ENCODE assay signal across 19 cellular contexts in the genomic region with DNA sequence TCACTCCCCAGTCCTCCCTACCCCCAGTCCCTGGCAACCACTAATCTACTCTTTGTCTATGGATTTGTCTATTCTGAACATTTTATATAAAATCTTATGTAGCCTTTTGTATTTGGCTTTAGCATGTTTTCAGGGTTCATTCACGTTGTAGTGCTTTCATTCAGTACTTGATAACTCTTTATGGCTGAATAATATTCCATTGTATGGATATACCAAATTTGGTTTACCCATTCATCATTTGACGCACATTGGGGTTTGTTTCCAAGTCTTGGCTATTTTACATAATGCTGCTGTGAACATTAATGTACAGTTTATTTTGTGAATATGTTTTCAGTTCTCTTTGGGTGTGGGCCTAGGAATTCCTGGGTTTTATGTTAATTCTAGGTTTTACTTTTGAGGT. TPM values are rescaled to one million over a fixed set of nuclear protein-coding genes. Genes with fewer than 3 reads are reported as not detected.
DNase-seq lines count a peak whose midpoint lies in the region; ATAC-seq and TF ChIP-seq lines count a peak whose summit lies in the region.
"Had no signal": no experiment of that assay in that cellular context is flagged by ENCODE, and none has a peak within 500 bp of the region (broad histone marks: within the 10 kb centered on the region; RNA-seq: fewer than 3 reads in every experiment).

No MANE protein-coding gene starts in this region.

- no peak overlapping the region for H3K27ac Mint-ChIP-seq in stimulated activated naive CD8-positive, alpha-beta T cell treated with anti-CD3 and anti-CD28 coated beads, Interleukin-15, Interleukin-2, amounts not matched to agents 100 ng/mL and 50 ng/mL, for 24 hours
- no peak overlapping the region for H3K27ac Mint-ChIP-seq in stimulated activated naive CD8-positive, alpha-beta T cell treated with anti-CD3 and anti-CD28 coated beads, Interleukin-15, amount 100 ng/mL, for 72 hours
- H3K27ac Mint-ChIP-seq in immature natural killer cell = peak overlapping the region in 2 of 6 donors; percentile 11 to 15
- H3K27ac Mint-ChIP-seq: activated CD4-positive, alpha-beta memory T cell treated with anti-CD3 and anti-CD28 coated beads for 36 hours; activated T-helper 2 cell treated with anti-CD3 and anti-CD28 coated beads, Interferon-gamma antibody, Interleukin-2, Interleukin-4, amounts not matched to agents 10 μg/mL and 5 μg/mL and 100 μg/mL, durations not matched to agents 14 hours and 24 hours and 36 hours; dendritic cell treated with granulocyte-macrophage colony-stimulating factor and Interleukin-4, amounts not matched to agents 40 ng/mL and 50 ng/mL, for 4 days had no signal

- no peaks in the 10 kb centered on the region; the same call in 1 of the 2 replicates for H3K9me3 ChIP-seq in SK-N-MC (ENCODE audit: low read depth, low read length)
- H3K9me3 ChIP-seq in gastrocnemius medialis = no peaks in the 10 kb centered on the region
- H3K9me3 ChIP-seq: ascending aorta, esophagus muscularis mucosa, lower lobe of right lung, ovary had no signal

- peaks cover 30% of the 10 kb centered on the region for H3K36me3 Mint-ChIP-seq in stimulated activated naive CD8-positive, alpha-beta T cell treated with anti-CD3 and anti-CD28 coated beads, Interleukin-15, Interleukin-2, amounts not matched to agents 100 ng/mL and 50 ng/mL, for 24 hours (ENCODE audit: low read depth)
- peaks cover 0 to 7% (median 5%) of the 10 kb centered on the region in 3 donors for H3K36me3 Mint-ChIP-seq in immature natural killer cell

- TF ChIP-seq CTCF in gastrocnemius medialis (IDR thresholded peaks at IDR 0.05 in 4 of 5, conservative IDR thresholded peaks at IDR 0.05 in 1 of 5) = no peak

- H3K9me3 Mint-ChIP-seq in stimulated activated naive CD8-positive, alpha-beta T cell treated with anti-CD3 and anti-CD28 coated beads, Interleukin-15, Interleukin-2, amounts not matched to agents 100 ng/mL and 50 ng/mL, for 24 hours = no peaks in the 10 kb centered on the region
- H3K9me3 Mint-ChIP-seq in stimulated activated naive CD8-positive, alpha-beta T cell treated with anti-CD3 and anti-CD28 coated beads, Interleukin-15, amount 100 ng/mL, for 72 hours = peaks cover 0 to 5% of the 10 kb centered on the region in 2 donors
- H3K9me3 Mint-ChIP-seq in immature natural killer cell = no peaks in the 10 kb centered on the region

- no peak for DNase-seq in stimulated activated naive CD8-positive, alpha-beta T cell treated with anti-CD3 and anti-CD28 coated beads, Interleukin-15, amount 100 ng/mL, for 72 hours
- DNase-seq in SK-N-MC (ENCODE audit: low read depth, low spot score) (no peak), immature natural killer cell (no peak), dedifferentiated amniotic fluid mesenchymal stem cell (ENCODE audit: extremely low spot score) (no peak), gastrocnemius medialis (no peak), GDM1 (lab: John Stamatoyannopoulos, UW) (no peak)
- DNase-seq: activated CD4-positive, alpha-beta memory T cell treated with anti-CD3 and anti-CD28 coated beads for 36 hours; GOT3; Kasumi-1; lower lobe of right lung; NCI-H2029; ovary had no signal

- intact Hi-C loops in gastrocnemius medialis (cut with DNase I; ENCODE audit: low total_unique reads) = loop anchor here (10.0 kb wide), 1 partner anchor 1237 kb away; the partner anchor contains the start of gene USP48

- H3K36me3 ChIP-seq in SK-N-MC (ENCODE audit: insufficient read depth, low read length) (peaks cover 38% of the 10 kb centered on the region), gastrocnemius medialis (no peaks in the 10 kb centered on the region)
- H3K36me3 ChIP-seq: ascending aorta, esophagus muscularis mucosa, lower lobe of right lung, ovary had no signal

- H3K4me3 Mint-ChIP-seq in stimulated activated naive CD8-positive, alpha-beta T cell treated with anti-CD3 and anti-CD28 coated beads, Interleukin-15, Interleukin-2, amounts not matched to agents 100 ng/mL and 50 ng/mL, for 24 hours = peak overlapping the region; percentile 44
- no peak overlapping the region for H3K4me3 Mint-ChIP-seq in stimulated activated naive CD8-positive, alpha-beta T cell treated with anti-CD3 and anti-CD28 coated beads, Interleukin-15, amount 100 ng/mL, for 72 hours
- peak overlapping the region; percentile 8 to 38 (median 24) for H3K4me3 Mint-ChIP-seq in immature natural killer cell
- H3K4me3 Mint-ChIP-seq: activated CD4-positive, alpha-beta memory T cell treated with anti-CD3 and anti-CD28 coated beads for 36 hours; dendritic cell treated with granulocyte-macrophage colony-stimulating factor and Interleukin-4, amounts not matched to agents 40 ng/mL and 50 ng/mL, for 4 days had no signal

- no peak overlapping the region for H3K9ac ChIP-seq in SK-N-MC (ENCODE audit: insufficient read length)

- H3K27me3 Mint-ChIP-seq in stimulated activated naive CD8-positive, alpha-beta T cell treated with anti-CD3 and anti-CD28 coated beads, Interleukin-15, Interleukin-2, amounts not matched to agents 100 ng/mL and 50 ng/mL, for 24 hours = no peaks in the 10 kb centered on the region
- no peaks in the 10 kb centered on the region for H3K27me3 Mint-ChIP-seq in stimulated activated naive CD8-positive, alpha-beta T cell treated with anti-CD3 and anti-CD28 coated beads, Interleukin-15, amount 100 ng/mL, for 72 hours
- H3K27me3 Mint-ChIP-seq in immature natural killer cell (ENCODE audit: low read depth in 3 of 3) = peaks cover 0 to 4% (median 0%) of the 10 kb centered on the region in 3 donors
- H3K27me3 Mint-ChIP-seq: activated CD4-positive, alpha-beta memory T cell treated with anti-CD3 and anti-CD28 coated beads for 36 hours; dendritic cell treated with granulocyte-macrophage colony-stimulating factor and Interleukin-4, amounts not matched to agents 40 ng/mL and 50 ng/mL, for 4 days had no signal

- H3K27ac ChIP-seq in SK-N-MC (no peak overlapping the region), gastrocnemius medialis (no peak overlapping the region)
- H3K27ac ChIP-seq: ascending aorta, lower lobe of right lung, ovary had no signal

- ATAC-seq in stimulated activated naive CD8-positive, alpha-beta T cell treated with anti-CD3 and anti-CD28 coated beads, Interleukin-15, amount 100 ng/mL, for 72 hours = no peak
- ATAC-seq in HG03095 (IDR thresholded peaks at IDR 0.05; ENCODE audit: unreplicated experiment) (no peak), gastrocnemius medialis (no peak)
- ATAC-seq: lower lobe of right lung, Right ventricle myocardium inferior had no signal

- in situ Hi-C loops in gastrocnemius medialis (cut with MboI; ENCODE audit: low sequenced_read_pairs in 4 of 4) = no loop called here

- H3K4me1 ChIP-seq in gastrocnemius medialis = peaks cover 8 to 11% of the 10 kb centered on the region in 2 donors
- H3K4me1 ChIP-seq: ascending aorta had no signal

- H3K4me3 ChIP-seq in SK-N-MC = peak overlapping the region; percentile 95
- no peak overlapping the region for H3K4me3 ChIP-seq in gastrocnemius medialis

- TF ChIP-seq POLR2A in gastrocnemius medialis (IDR thresholded peaks at IDR 0.05) = no peak

- H3K27me3 ChIP-seq in gastrocnemius medialis = no peaks in the 10 kb centered on the region
- H3K27me3 ChIP-seq: ascending aorta, esophagus muscularis mucosa, ovary had no signal

- H3K4me1 Mint-ChIP-seq in stimulated activated naive CD8-positive, alpha-beta T cell treated with anti-CD3 and anti-CD28 coated beads, Interleukin-15, Interleukin-2, amounts not matched to agents 100 ng/mL and 50 ng/mL, for 24 hours (ENCODE audit: low read depth) = peaks cover 68% of the 10 kb centered on the region
- peaks cover 65% of the 10 kb centered on the region for H3K4me1 Mint-ChIP-seq in stimulated activated naive CD8-positive, alpha-beta T cell treated with anti-CD3 and anti-CD28 coated beads, Interleukin-15, amount 100 ng/mL, for 72 hours
- peaks cover 42 to 56% of the 10 kb centered on the region in 2 donors for H3K4me1 Mint-ChIP-seq in immature natural killer cell

RNA-seq across cellular contexts. Expression of gene KDM1A, which starts 2.6 kb away (rescaled TPM):
- polyA plus RNA-seq in immature natural killer cell = 10 to 100 TPM; 28.8 to 45.3 (median 45.0) TPM
- total RNA-seq in gastrocnemius medialis = 10 to 100 TPM; 46.0 to 76.2 (median 58.7) TPM

RNA-seq across cellular contexts. Expression of gene TEX46, which starts 6.2 kb away (rescaled TPM):
- polyA plus RNA-seq in immature natural killer cell = not detected
- not detected for total RNA-seq in gastrocnemius medialis
- total RNA-seq: activated CD4-positive, alpha-beta memory T cell treated with anti-CD3 and anti-CD28 coated beads for 36 hours; activated T-helper 2 cell treated with anti-CD3 and anti-CD28 coated beads, Interferon-gamma antibody, Interleukin-2, Interleukin-4, amounts not matched to agents 10 μg/mL and 5 μg/mL and 100 μg/mL, durations not matched to agents 14 hours and 24 hours and 36 hours; ascending aorta; esophagus muscularis mucosa; lower lobe of right lung; ovary; Right ventricle myocardium inferior had no signal
- polyA plus RNA-seq: ovary had no signal

RNA-seq across cellular contexts. Expression of gene LACTBL1, which starts 49.2 kb away (rescaled TPM):
- polyA plus RNA-seq in immature natural killer cell = not detected
- not detected for total RNA-seq in gastrocnemius medialis
- total RNA-seq: activated CD4-positive, alpha-beta memory T cell treated with anti-CD3 and anti-CD28 coated beads for 36 hours; activated T-helper 2 cell treated with anti-CD3 and anti-CD28 coated beads, Interferon-gamma antibody, Interleukin-2, Interleukin-4, amounts not matched to agents 10 μg/mL and 5 μg/mL and 100 μg/mL, durations not matched to agents 14 hours and 24 hours and 36 hours; ascending aorta; esophagus muscularis mucosa; lower lobe of right lung; ovary; Right ventricle myocardium inferior had no signal
- polyA plus RNA-seq: ovary had no signal

Comparison
In these comparisons a context has a peak if more than half of its experiments do, and no peak if none do; other contexts are left out.
1. H3K4me3 Mint-ChIP-seq: peak in stimulated activated naive CD8-positive, alpha-beta T cell treated with anti-CD3 and anti-CD28 coated beads, Interleukin-15, Interleukin-2, amounts not matched to agents 100 ng/mL and 50 ng/mL, for 24 hours (single experiment) and immature natural killer cell (5 of 5); none in stimulated activated naive CD8-positive, alpha-beta T cell treated with anti-CD3 and anti-CD28 coated beads, Interleukin-15, amount 100 ng/mL, for 72 hours (0 of 2).